ENCODE assay signal across 10 cellular contexts in the genomic region with DNA sequence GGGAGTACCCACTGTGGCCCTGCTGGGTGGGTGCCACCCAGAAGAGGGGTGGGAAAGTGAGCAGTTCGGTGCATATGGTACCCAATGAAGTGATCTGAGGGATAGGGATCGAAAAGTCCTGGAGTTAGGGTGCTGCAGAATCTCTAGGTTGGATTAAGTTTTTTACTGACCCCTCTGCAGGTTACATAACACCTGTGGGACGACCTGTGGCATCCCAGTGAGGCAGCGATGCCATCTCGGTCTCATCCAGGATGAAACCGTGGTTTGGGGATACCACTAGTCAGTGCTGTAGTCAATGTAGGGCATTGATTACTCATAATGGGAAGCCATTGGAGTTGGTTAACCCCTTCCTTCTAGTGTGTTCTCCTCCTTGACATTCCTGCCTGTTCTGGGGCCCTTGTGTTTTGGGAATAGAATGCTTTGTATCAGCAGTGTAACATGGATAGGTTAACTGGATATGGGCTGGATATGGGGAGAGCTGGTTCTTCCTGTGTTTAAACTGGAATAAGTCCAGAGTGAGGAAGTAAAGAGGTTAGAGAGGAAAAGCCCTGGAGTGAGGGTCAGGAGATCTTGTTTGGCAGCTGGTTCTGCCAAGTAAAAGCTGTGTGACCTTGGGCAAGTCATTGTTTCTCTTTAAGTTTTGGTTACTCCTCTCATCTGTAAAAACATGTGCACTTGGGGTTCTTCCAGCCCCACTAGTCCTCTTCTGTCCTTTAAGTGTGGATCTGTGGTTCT. TPM values are rescaled to one million over a fixed set of nuclear protein-coding genes. Genes with fewer than 3 reads are reported as not detected.
DNase-seq lines count a peak whose midpoint lies in the region; ATAC-seq, FAIRE-seq and TF ChIP-seq lines count a peak whose summit lies in the region.
"Had no signal": no experiment of that assay in that cellular context is flagged by ENCODE, and none has a peak within 500 bp of the region (broad histone marks: within the 10 kb centered on the region; RNA-seq: fewer than 3 reads in every experiment).

No MANE protein-coding gene starts in this region.

- H3K4me3 Mint-ChIP-seq in CD8-positive, alpha-beta T cell, result peak overlapping the region; percentile 86

- peaks cover 7% of the 10 kb centered on the region for H3K4me1 ChIP-seq in CD8-positive, alpha-beta T cell (ENCODE audit: insufficient read depth, low read length)
- peaks cover 16% of the 10 kb centered on the region for H3K4me1 ChIP-seq in Karpas-422 (ENCODE audit: low read length)
- peaks cover 20% of the 10 kb centered on the region for H3K4me1 ChIP-seq in GM12878 (ENCODE audit: control insufficient read depth, insufficient read depth, low read length)
- peaks cover 5 to 8% of the 10 kb centered on the region in 2 donors for H3K4me1 ChIP-seq in neuronal stem cell (ENCODE audit: control insufficient read depth in 2 of 2, insufficient read depth in 1 of 2, low read depth in 1 of 2, low read length in 2 of 2)

- no peak for TF ChIP-seq RAD21 in GM12878 (IDR thresholded peaks at IDR 0.05; ENCODE audit: insufficient read depth, low read depth, low read length)

- no peak overlapping the region for H3K18ac ChIP-seq in neuronal stem cell (ENCODE audit: low read length)

- RAD21 ChIA-PET in GM12878 (lab: Charles Lee; ENCODE audit: unreplicated experiment), result interaction anchor here (1.1 to 2.4 kb wide), 5 partner anchors 17 to 113 kb away, joined by 3 to 33 read pairs (median 7); a partner anchor contains a TSS

- H3K79me2 ChIP-seq in Karpas-422 (ENCODE audit: low read length) (no peaks in the 10 kb centered on the region), GM12878 (ENCODE audit: control insufficient read depth, insufficient read depth, low read length) (no peaks in the 10 kb centered on the region)

- H3K9ac ChIP-seq in Karpas-422 (ENCODE audit: low read length) (no peak overlapping the region), GM12878 (ENCODE audit: control insufficient read depth, insufficient read depth, low read length) (peak overlapping the region; percentile 61; the same call in 1 of the 2 replicates), neuronal stem cell (ENCODE audit: low read depth, low read length, poor library complexity) (no peak overlapping the region)

- no peak for DNase-seq in CD8-positive, alpha-beta T cell
- DNase-seq in Karpas-422, result no peak
- DNase-seq in GM12878 (ENCODE audit: low read depth, low spot score), result no peak
- no peak for DNase-seq in neuronal stem cell (ENCODE audit: low spot score)
- no peak for DNase-seq in H4 (ENCODE audit: low spot score)
- DNase-seq: left cardiac atrium; stimulated activated naive CD4-positive, alpha-beta T cell treated with Interleukin-2 at 50 U/mL for 16 hours had no signal

- SMC1A ChIA-PET in GM12878 (lab: Charles Lee; ENCODE audit: uncharacterized antibody, unreplicated experiment), result interaction anchor here (1.0 to 3.1 kb wide), 6 partner anchors 10 to 106 kb away, joined by 4 to 50 read pairs (median 10); no protein-coding TSS in a partner anchor

- no peaks in the 10 kb centered on the region for H3K27me3 ChIP-seq in CD8-positive, alpha-beta T cell (ENCODE audit: insufficient read depth, low read length)
- no peaks in the 10 kb centered on the region for H3K27me3 ChIP-seq in Karpas-422 (ENCODE audit: low read length)
- no peaks in the 10 kb centered on the region for H3K27me3 ChIP-seq in GM12878 (replicated peaks in 1 of 2; ENCODE audit: control insufficient read depth in 2 of 2, insufficient read depth in 2 of 2, low read length in 1 of 2)
- H3K27me3 ChIP-seq in neuronal stem cell (ENCODE audit: control insufficient read depth in 3 of 3, insufficient read depth in 3 of 3, low read depth in 1 of 3, low read length in 3 of 3), result peaks cover 0 to 8% (median 0%) of the 10 kb centered on the region in 3 experiments
- H3K27me3 ChIP-seq: ovary had no signal

- no peak overlapping the region for H2BK120ac ChIP-seq in neuronal stem cell (ENCODE audit: low read depth, low read length)

- H3K79me1 ChIP-seq in neuronal stem cell (ENCODE audit: low read depth, low read length), result no peaks in the 10 kb centered on the region

- intact Hi-C loops in CD8-positive, alpha-beta T cell (cut with DNase I, micrococcal nuclease), result loop anchor here in 1 of 2 experiments (2.0 kb wide), 1 partner anchor 41 kb away; no protein-coding TSS in a partner anchor
- intact Hi-C loops in GM12878 (cut with micrococcal nuclease; ENCODE audit: unreplicated experiment), result loop anchor here (5.0 kb wide), 1 partner anchor 88 kb away; no protein-coding TSS in a partner anchor

- peaks cover 4% of the 10 kb centered on the region for H3K36me3 Mint-ChIP-seq in CD8-positive, alpha-beta T cell

- FAIRE-seq in GM12878 (lab: Jason Lieb, UNC), result no peak

- BruUV-seq in GM12878 (replicated peaks; lab: Mats Ljungman, UMichigan), result no TSS peak

- no peak overlapping the region for H4K8ac ChIP-seq in neuronal stem cell (ENCODE audit: low read depth, low read length)

- H2BK12ac ChIP-seq in neuronal stem cell (ENCODE audit: low read length), result no peak overlapping the region

- H3K27me3 Mint-ChIP-seq in CD8-positive, alpha-beta T cell (ENCODE audit: low read depth), result no peaks in the 10 kb centered on the region

- POLR2A ChIA-PET in CD8-positive, alpha-beta T cell (lab: Charles Lee), result interaction anchor here (0.6 to 1.3 kb wide), 2 partner anchors 13 to 263 kb away, joined by 4 read pairs; no protein-coding TSS in a partner anchor
- POLR2A ChIA-PET in GM12878 (lab: Charles Lee), result interaction anchor here (0.6 to 3.8 kb wide), 9 partner anchors 8 to 208 kb away, joined by 3 to 25 read pairs (median 7); a partner anchor contains a TSS

- CTCF ChIA-PET in CD8-positive, alpha-beta T cell (lab: Charles Lee), result no interaction called here
- CTCF ChIA-PET in GM12878 (lab: Yijun Ruan, JAX), result interaction anchor here (1.4 to 3.1 kb wide), 4 partner anchors 10 to 46 kb away, joined by 4 to 18 read pairs (median 10); no protein-coding TSS in a partner anchor

- in situ Hi-C loops in GM12878 (cut with MboI), result no loop called here

- H3K14ac ChIP-seq in neuronal stem cell (ENCODE audit: low read length), result no peak overlapping the region

- H3K4me3 ChIP-seq in CD8-positive, alpha-beta T cell (ENCODE audit: low read depth, low read length), result no peak overlapping the region
- H3K4me3 ChIP-seq in Karpas-422 (ENCODE audit: low read length) (peak overlapping the region; percentile 68; the same call in 1 of the 2 replicates), GM12878 (peak overlapping the region; percentile 58; the same call in 1 of the 2 replicates), neuronal stem cell (ENCODE audit: low read length in 2 of 2) (no peak overlapping the region)

- H3K27ac Mint-ChIP-seq in CD8-positive, alpha-beta T cell, result peak overlapping the region; percentile 62

- H3K4me2 ChIP-seq in Karpas-422 (ENCODE audit: low read depth, low read length, poor library complexity, severe bottlenecking), result peak overlapping the region; percentile 78
- H3K4me2 ChIP-seq in GM12878 (ENCODE audit: control insufficient read depth, insufficient read depth), result peak overlapping the region; percentile 87
- H3K4me2 ChIP-seq in neuronal stem cell (ENCODE audit: insufficient read depth, low read length, poor library complexity, severe bottlenecking), result no peak overlapping the region

- ATAC-seq in CD8-positive, alpha-beta T cell, result no peak
- ATAC-seq in GM12878 (no peak; the same call in 2 of the 3 replicates), GM21619 (IDR thresholded peaks at IDR 0.05; ENCODE audit: unreplicated experiment) (no peak), HG03565 (IDR thresholded peaks at IDR 0.05; ENCODE audit: unreplicated experiment) (no peak)

- H3K36me3 ChIP-seq in CD8-positive, alpha-beta T cell (ENCODE audit: insufficient read depth, low read length), result no peaks in the 10 kb centered on the region
- H3K36me3 ChIP-seq in Karpas-422 (ENCODE audit: insufficient read depth, low read length) (no peaks in the 10 kb centered on the region), GM12878 (ENCODE audit: control insufficient read depth in 2 of 2, insufficient read depth in 2 of 2, low read length in 1 of 2) (no peaks in the 10 kb centered on the region), neuronal stem cell (replicated peaks in 1 of 2; ENCODE audit: control insufficient read depth in 2 of 2, insufficient read depth in 2 of 2, low read length in 2 of 2) (no peaks in the 10 kb centered on the region)
- H3K36me3 ChIP-seq: ovary had no signal

- no peaks in the 10 kb centered on the region for H3K9me2 ChIP-seq in Karpas-422 (replicated peaks; ENCODE audit: insufficient read depth, low read length)

- no peak for TF ChIP-seq POLR2A in GM12878 (IDR thresholded peaks at IDR 0.05; ENCODE audit: low read depth, low read length)

- H2BK5ac ChIP-seq in neuronal stem cell (ENCODE audit: low read length), result no peak overlapping the region

- H4K20me1 ChIP-seq in Karpas-422 (ENCODE audit: insufficient read depth, low read depth, low read length) (no peaks in the 10 kb centered on the region), GM12878 (ENCODE audit: control insufficient read depth, insufficient read depth) (no peaks in the 10 kb centered on the region)

- WGBS in GM12878 (ENCODE audit: insufficient coverage, insufficient replicate concordance, low lambda C conversion rate, missing lambda C conversion rate), result 68% methylated on average over 6 of the region's 6 CpGs
- no CpG with 5 or more reads among the region's 6 CpGs for WGBS in neuronal stem cell (ENCODE audit: extremely low coverage in 2 of 2, insufficient read length in 2 of 2, insufficient replicate concordance in 1 of 2), 2 donors

- peaks cover 16% of the 10 kb centered on the region for H3K4me1 Mint-ChIP-seq in CD8-positive, alpha-beta T cell (ENCODE audit: low read depth)

- H2AFZ ChIP-seq in Karpas-422 (ENCODE audit: low read length), result no peak overlapping the region
- peak overlapping the region; percentile 26 for H2AFZ ChIP-seq in GM12878 (ENCODE audit: control insufficient read depth, low read depth, low read length)
- no peak overlapping the region for H2AFZ ChIP-seq in neuronal stem cell (ENCODE audit: low read length)

- no peak overlapping the region for H3K27ac ChIP-seq in CD8-positive, alpha-beta T cell (ENCODE audit: low read depth, low read length)
- no peak overlapping the region for H3K27ac ChIP-seq in Karpas-422 (ENCODE audit: low read length)
- peak overlapping the region; percentile 72; the same call in 1 of the 2 replicates for H3K27ac ChIP-seq in GM12878 (ENCODE audit: control insufficient read depth, insufficient read depth)
- no peak overlapping the region for H3K27ac ChIP-seq in neuronal stem cell (replicated peaks; ENCODE audit: low read length)
- H3K27ac ChIP-seq: ovary had no signal

- H4K91ac ChIP-seq in neuronal stem cell (ENCODE audit: low read depth, low read length, poor library complexity), result no peak overlapping the region

- no peak overlapping the region for H3K4ac ChIP-seq in neuronal stem cell (ENCODE audit: low read length)

- no peak overlapping the region for H2BK15ac ChIP-seq in neuronal stem cell (ENCODE audit: low read length)

- peaks cover 8% of the 10 kb centered on the region for H3K9me3 Mint-ChIP-seq in CD8-positive, alpha-beta T cell

- peak overlapping the region; percentile 8 for H3K23ac ChIP-seq in neuronal stem cell (ENCODE audit: low read depth, low read length, poor library complexity)

- no peak for TF ChIP-seq CTCF in CD8-positive, alpha-beta T cell (IDR thresholded peaks at IDR 0.05)
- no peak for TF ChIP-seq CTCF in GM12878 (IDR thresholded peaks at IDR 0.05 in 2 of 3, conservative IDR thresholded peaks at IDR 0.05 in 1 of 3; ENCODE audit: control insufficient read depth in 2 of 3, extremely low read depth in 1 of 3, insufficient read depth in 1 of 3, low read depth in 3 of 3, low read length in 3 of 3)

- H3K9me3 ChIP-seq in CD8-positive, alpha-beta T cell (ENCODE audit: low read length), result no peaks in the 10 kb centered on the region
- H3K9me3 ChIP-seq in Karpas-422 (ENCODE audit: low read length), result no peaks in the 10 kb centered on the region
- H3K9me3 ChIP-seq in GM12878 (replicated peaks; ENCODE audit: control insufficient read depth, insufficient read depth, low read length), result no peaks in the 10 kb centered on the region
- H3K9me3 ChIP-seq in neuronal stem cell (replicated peaks in 1 of 2; ENCODE audit: control insufficient read depth in 2 of 2, insufficient read depth in 1 of 2, low read depth in 1 of 2, low read length in 2 of 2), result peaks cover 0 to 6% of the 10 kb centered on the region in 2 donors
- H3K9me3 ChIP-seq: ovary had no signal

- TF ChIP-seq EP300 in GM12878 (IDR thresholded peaks at IDR 0.05; ENCODE audit: borderline replicate concordance in 1 of 2, control insufficient read depth in 1 of 2, low read depth in 2 of 2, low read length in 2 of 2), result no peak

- H2AK5ac ChIP-seq in neuronal stem cell (ENCODE audit: low read depth, low read length), result no peak overlapping the region

RNA-seq across cellular contexts. Expression of a gene that starts 42.8 kb away (rescaled TPM):
- 10 to 100 TPM in 1 of 2 experiments, 1 to 10 TPM in 1; 8.9 to 10.4 TPM for total RNA-seq in CD8-positive, alpha-beta T cell
- total RNA-seq in Karpas-422 (2014; rRNA removed; shearing (Covaris generic); ENCODE audit: low replicate concordance), result 4.1 and 8.0 TPM in 2 replicates
- total RNA-seq in GM12878 (2013; cell fraction: nucleolus; rRNA removed), result 11.6 and 13.9 TPM in 2 replicates
- 7.3 and 8.1 TPM in 2 replicates for total RNA-seq in GM12878 (2014; rRNA removed)
- total RNA-seq in GM12878 (2014; rRNA removed; fragmentation: Illumina TruSeq; extraction: Trizol), result 9.4 and 11.5 TPM in 2 replicates
- total RNA-seq in GM12878 (2021), result 9.5 and 11.2 TPM in 2 replicates
- polyA plus RNA-seq in GM12878 (2011; ENCODE audit: low read depth), result 24.4 TPM
- 13.9 and 15.9 TPM in 2 replicates for polyA plus RNA-seq in GM12878 (2011; rRNA removed)
- polyA plus RNA-seq in GM12878 (2011; cell fraction: cytosol; rRNA removed), result 8.8 and 10.4 TPM in 2 replicates
- 15.9 and 21.2 TPM in 2 replicates for polyA plus RNA-seq in GM12878 (2011; cell fraction: nucleus; rRNA removed)
- polyA plus RNA-seq in GM12878 (2012), result 24.2 and 26.5 TPM in 2 replicates
- polyA plus RNA-seq in GM12878 (2014; fragmentation: Illumina TruSeq; extraction: Trizol), result 9.5 and 11.5 TPM in 2 replicates
- 1 to 10 TPM; 3.0 to 3.4 TPM for polyA plus RNA-seq in GM12878 (2014; fragmentation: Nextera tagmentation; extraction: Ambion mirVana)
- polyA plus RNA-seq in GM12878 (2014; rRNA removed), result 8.5 and 11.4 TPM in 2 replicates
- 1 to 10 TPM; 5.6 to 6.7 TPM for polyA plus RNA-seq in GM12878 (2016; fragmentation: Nextera tagmentation; extraction: Ambion mirVana)
- 12.6 and 17.7 TPM in 2 replicates for polyA minus RNA-seq in GM12878 (2011; rRNA and poly(A)+ RNA removed)
- 4.6 and 6.1 TPM in 2 replicates for polyA minus RNA-seq in GM12878 (2011; cell fraction: cytosol; rRNA and poly(A)+ RNA removed)
- 19.9 and 25.7 TPM in 2 replicates for polyA minus RNA-seq in GM12878 (2011; cell fraction: nucleus; rRNA and poly(A)+ RNA removed)
- polyA plus RNA-seq in neuronal stem cell (2013, experiment 1 of 2), result 12.5 TPM
- 11.3 TPM for polyA plus RNA-seq in neuronal stem cell (2013, experiment 2 of 2)
- total RNA-seq in H4 (2014; rRNA removed; shearing (Covaris generic)), result 9.1 and 13.3 TPM in 2 replicates

Comparison
In these comparisons a context has a peak if more than half of its experiments do, and no peak if none do; other contexts are left out.
1. H3K4me3 ChIP-seq: peak in Karpas-422 (single experiment) and GM12878 (single experiment); none in CD8-positive, alpha-beta T cell (single experiment) and neuronal stem cell (0 of 2).